Comparison of ENCODE assay signal across 8 cellular contexts in the genomic region with DNA sequence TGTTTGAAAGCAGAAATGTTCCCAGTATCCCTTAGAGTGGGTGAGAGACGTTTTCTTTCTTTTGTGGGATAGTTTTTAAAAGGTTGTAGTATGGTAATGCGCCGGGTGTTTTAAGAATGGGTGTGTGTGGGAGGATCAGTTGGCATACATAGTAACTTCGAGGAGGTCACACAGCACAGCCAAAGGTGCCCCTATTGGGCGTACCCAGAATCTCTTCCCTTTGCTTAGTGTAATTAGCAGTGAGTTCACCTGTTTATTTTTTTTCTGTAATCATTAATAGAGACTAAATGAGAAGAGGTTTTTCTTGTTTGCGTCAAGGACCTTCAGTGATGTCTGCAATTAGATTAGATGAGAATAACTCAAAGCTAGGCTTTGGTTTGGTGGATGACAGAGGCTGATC. TPM values are rescaled to one million over a fixed set of nuclear protein-coding genes. Genes with fewer than 3 reads are reported as not detected.
DNase-seq lines count a peak whose midpoint lies in the region; ATAC-seq and TF ChIP-seq lines count a peak whose summit lies in the region.

No MANE protein-coding gene starts in this region.

- DNase-seq in Caki2 (ENCODE audit: low read depth) = peak; percentile 50
- DNase-seq in KBM-7 = peak; percentile 34
- DNase-seq in choroid plexus epithelial cell (ENCODE audit: low read depth) = no peak
- DNase-seq in activated gamma-delta T cell treated with Interleukin-2 at 50 U/mL for 16 hours = no peak
- no peak for DNase-seq in activated T-cell treated with anti-CD3 and anti-CD28 coated beads, Interleukin-2, amount 50 U/mL, for 48 hours

- H3K4me3 ChIP-seq in choroid plexus epithelial cell (ENCODE audit: low read depth, low read length) = peak overlapping the region; percentile 81
- peak overlapping the region; percentile 75 for H3K4me3 ChIP-seq in neuron (ENCODE audit: low read length)

- H3K27me3 ChIP-seq in neuron (ENCODE audit: insufficient read depth, low read length) = no peaks in the 10 kb centered on the region

- H3K4me1 ChIP-seq in neuron (ENCODE audit: insufficient read depth, low read length) = peaks cover 43% of the 10 kb centered on the region

- peaks cover 18% of the 10 kb centered on the region for H3K36me3 ChIP-seq in neuron (ENCODE audit: insufficient read depth, low read length)

- in situ Hi-C loops in Caki2 (cut with HindIII; ENCODE audit: low pct_unique_long_range_greater_than_20kb, low sequenced_read_pairs) = no loop called here
- in situ Hi-C loops in KBM-7 (cut with MboI; ENCODE audit: low pct_unique_long_range_greater_than_20kb, low sequenced_read_pairs) = no loop called here

- H2AFZ ChIP-seq in neuron (ENCODE audit: low read depth, low read length) = no peak overlapping the region

- no peak for ATAC-seq in HG03045 (IDR thresholded peaks at IDR 0.05; ENCODE audit: unreplicated experiment)
- no peak for ATAC-seq in HG02588 (IDR thresholded peaks at IDR 0.05; ENCODE audit: unreplicated experiment)

- TF ChIP-seq CTCF in choroid plexus epithelial cell (conservative IDR thresholded peaks at IDR 0.05; ENCODE audit: low read depth, low read length) = no peak

- H3K9me3 ChIP-seq in neuron (ENCODE audit: low read length) = no peaks in the 10 kb centered on the region

RNA-seq across cellular contexts. Expression of gene PLEKHA8, which starts 1.5 kb away (rescaled TPM):
- 6.3 and 19.3 TPM in 2 replicates for total RNA-seq in Caki2 (2014; rRNA removed; shearing (Covaris generic); ENCODE audit: low replicate concordance)

RNA-seq across cellular contexts. Expression of gene FKBP14, which starts 3.2 kb away (rescaled TPM):
- 2.9 and 7.1 TPM in 2 replicates for total RNA-seq in Caki2 (2014; rRNA removed; shearing (Covaris generic); ENCODE audit: low replicate concordance)

RNA-seq across cellular contexts. Expression of gene SCRN1, which starts 40.1 kb away (rescaled TPM):
- total RNA-seq in Caki2 (2014; rRNA removed; shearing (Covaris generic); ENCODE audit: low replicate concordance) = 13.2 and 20.5 TPM in 2 replicates

Comparison
In these comparisons a context has a peak if more than half of its experiments do, and no peak if none do; other contexts are left out.
1. DNase-seq: peak in Caki2 (single experiment) and KBM-7 (single experiment); none in choroid plexus epithelial cell (single experiment), activated gamma-delta T cell treated with Interleukin-2 at 50 U/mL for 16 hours (single experiment) and activated T-cell treated with anti-CD3 and anti-CD28 coated beads, Interleukin-2, amount 50 U/mL, for 48 hours (0 of 2).